Comparison of ENCODE assay signal across 10 cellular contexts in the genomic region with DNA sequence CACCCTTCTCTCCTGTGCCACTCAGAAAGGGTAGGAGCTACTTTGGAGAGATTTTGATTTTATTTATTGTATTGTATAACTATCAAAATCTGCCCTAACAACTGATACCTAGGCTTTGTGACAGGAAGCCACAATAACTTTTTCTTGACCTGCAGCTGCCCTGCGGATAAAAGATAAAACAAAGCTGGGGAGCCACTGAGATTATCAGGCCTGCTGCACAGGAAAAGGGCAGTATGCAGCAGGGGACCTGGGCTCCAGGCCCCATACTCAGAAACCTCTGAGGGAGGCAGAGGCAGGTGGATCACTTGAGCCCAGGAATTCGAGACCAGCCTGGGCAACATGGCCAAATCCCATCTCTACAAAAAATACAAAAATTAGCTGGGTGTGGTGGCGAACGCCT. TPM values are rescaled to one million over a fixed set of nuclear protein-coding genes. Genes with fewer than 3 reads are reported as not detected.
A peak's percentile ranks its signal among the peaks of the same experiment; 100 is the strongest.
DNase-seq lines count a peak whose midpoint lies in the region; ATAC-seq and TF ChIP-seq lines count a peak whose summit lies in the region.
"Had no signal": no experiment of that assay in that cellular context is flagged by ENCODE, and none has a peak within 500 bp of the region (broad histone marks: within the 10 kb centered on the region; RNA-seq: fewer than 3 reads in every experiment).

No MANE protein-coding gene starts in this region.

- ATAC-seq in lower lobe of right lung, result no peak

- intact Hi-C loops in adrenal gland (cut with DNase I), result no loop called here
- intact Hi-C loops in lower lobe of right lung (cut with DNase I), result no loop called here

- TF ChIP-seq CTCF in adrenal gland (IDR thresholded peaks at IDR 0.05), result no peak
- no peak for TF ChIP-seq CTCF in lower lobe of right lung (IDR thresholded peaks at IDR 0.05)

- CTCF ChIA-PET in HEK293T (lab: Yijun Ruan, JAX), result no interaction called here

- peaks cover 16% of the 10 kb centered on the region for H3K27me3 Mint-ChIP-seq in T-helper 2 cell treated with Interferon-gamma antibody and Interleukin-4, amounts not matched to agents 5 μg/mL and 100 μg/mL, for 36 hours (ENCODE audit: low read depth)

- H3K27ac ChIP-seq in adrenal gland (peak overlapping the region; percentile 93 to 96 (median 95)), lower lobe of right lung (peak overlapping the region; percentile 95), subcutaneous abdominal adipose tissue (ENCODE audit: low read depth, low read length) (peak overlapping the region; percentile 94)

- no peaks in the 10 kb centered on the region for H3K9me3 ChIP-seq in adrenal gland (replicated peaks in 1 of 3)
- no peaks in the 10 kb centered on the region for H3K9me3 ChIP-seq in lower lobe of right lung
- no peaks in the 10 kb centered on the region for H3K9me3 ChIP-seq in subcutaneous abdominal adipose tissue (ENCODE audit: control insufficient read depth in 5 of 5, low read length in 5 of 5)

- H3K36me3 ChIP-seq in adrenal gland (replicated peaks in 1 of 2) (no peaks in the 10 kb centered on the region), lower lobe of right lung (peaks cover under 1% of the 10 kb centered on the region), subcutaneous abdominal adipose tissue (ENCODE audit: control insufficient read depth in 5 of 5, insufficient read depth in 5 of 5, low read length in 5 of 5) (peaks cover 0 to 10% (median 0%) of the 10 kb centered on the region in 5 donors)

- peak overlapping the region in 2 of 5 donors; percentile 58 to 89 for H3K9ac ChIP-seq in subcutaneous abdominal adipose tissue (ENCODE audit: low read length in 5 of 5)

- no peaks in the 10 kb centered on the region for H3K9me3 Mint-ChIP-seq in T-helper 2 cell treated with Interferon-gamma antibody and Interleukin-4, amounts not matched to agents 5 μg/mL and 100 μg/mL, for 36 hours

- peaks cover 20% of the 10 kb centered on the region for H3K4me1 Mint-ChIP-seq in T-helper 2 cell treated with Interferon-gamma antibody and Interleukin-4, amounts not matched to agents 5 μg/mL and 100 μg/mL, for 36 hours (ENCODE audit: low read depth)

- peak overlapping the region; percentile 65 for H3K27ac Mint-ChIP-seq in T-helper 2 cell treated with Interferon-gamma antibody and Interleukin-4, amounts not matched to agents 5 μg/mL and 100 μg/mL, for 36 hours

- no peak for TF ChIP-seq POLR2A in adrenal gland (IDR thresholded peaks at IDR 0.05)

- POLR2A ChIA-PET in HEK293T (lab: Yijun Ruan, JAX), result interaction anchor here (0.8 to 2.2 kb wide), 6 partner anchors 9 to 138 kb away, joined by 4 to 10 read pairs (median 5); a partner anchor contains a TSS

- H3K4me1 ChIP-seq in adrenal gland (replicated peaks in 1 of 2) (peaks cover 31 to 36% of the 10 kb centered on the region in 2 donors), lower lobe of right lung (peaks cover 46% of the 10 kb centered on the region), subcutaneous abdominal adipose tissue (ENCODE audit: control insufficient read depth in 5 of 5, insufficient read depth in 5 of 5, low read length in 5 of 5) (peaks cover 7 to 63% (median 52%) of the 10 kb centered on the region in 5 donors)

- H3K4me3 ChIP-seq in adrenal gland (peak overlapping the region in 2 of 4 donors; percentile 53 to 79), lower lobe of right lung (peak overlapping the region; percentile 84), subcutaneous abdominal adipose tissue (ENCODE audit: low read depth in 1 of 5, low read length in 5 of 5) (peak overlapping the region in 2 of 5 donors; percentile 71 to 72)

- no peaks in the 10 kb centered on the region for H3K36me3 Mint-ChIP-seq in T-helper 2 cell treated with Interferon-gamma antibody and Interleukin-4, amounts not matched to agents 5 μg/mL and 100 μg/mL, for 36 hours (ENCODE audit: low read depth)

- 79 to 91% (median 89%) methylated on average over 4 of the region's 4 CpGs for WGBS in adrenal gland, 4 donors

- no peak for DNase-seq in T-helper 2 cell treated with Interferon-gamma antibody and Interleukin-4, amounts not matched to agents 5 μg/mL and 100 μg/mL, for 36 hours (ENCODE audit: low spot score)
- DNase-seq in T-helper 2 cell, result no peak
- no peak for DNase-seq in adrenal gland
- no peak for DNase-seq in lower lobe of right lung
- DNase-seq in HEK293T (ENCODE audit: extremely low spot score), result no peak
- no peak for DNase-seq in stimulated activated CD4-positive, alpha-beta T cell treated with anti-CD3 and anti-CD28 coated beads, Interleukin-15, amount 100 ng/mL, for 24 hours
- no peak for DNase-seq in NCI-H1105 (lab: John Stamatoyannopoulos, UW)
- DNase-seq: NCI-H526 treated with DMSO at 0.1 percent for 48 hours; stimulated activated CD4-positive, alpha-beta T cell treated with anti-CD3 and anti-CD28 coated beads, Interleukin-1b, Interleukin-23, amount 100 ng/mL, for 48 hours had no signal

- no peaks in the 10 kb centered on the region for H3K27me3 ChIP-seq in adrenal gland
- no peaks in the 10 kb centered on the region for H3K27me3 ChIP-seq in lower lobe of right lung (ENCODE audit: low read depth)
- H3K27me3 ChIP-seq in subcutaneous abdominal adipose tissue (ENCODE audit: control insufficient read depth in 5 of 5, insufficient read depth in 4 of 5, low read length in 5 of 5), result no peaks in the 10 kb centered on the region

- peak overlapping the region; percentile 88 for H3K4me3 Mint-ChIP-seq in T-helper 2 cell treated with Interferon-gamma antibody and Interleukin-4, amounts not matched to agents 5 μg/mL and 100 μg/mL, for 36 hours

TF ChIP-seq in HEK293T, 16 proteins besides CTCF, POLR2A, EP300 and RAD21:
- TF ChIP-seq SP1 (IDR thresholded peaks at IDR 0.05) (no peak), FOXM1 (IDR thresholded peaks at IDR 0.05; ENCODE audit: borderline replicate concordance) (no peak), ARNT (IDR thresholded peaks at IDR 0.05) (no peak), CTBP1 (IDR thresholded peaks at IDR 0.05; ENCODE audit: borderline replicate concordance) (no peak), FOXA1 (IDR thresholded peaks at IDR 0.05) (no peak)
- TF ChIP-seq, protein P1, sequence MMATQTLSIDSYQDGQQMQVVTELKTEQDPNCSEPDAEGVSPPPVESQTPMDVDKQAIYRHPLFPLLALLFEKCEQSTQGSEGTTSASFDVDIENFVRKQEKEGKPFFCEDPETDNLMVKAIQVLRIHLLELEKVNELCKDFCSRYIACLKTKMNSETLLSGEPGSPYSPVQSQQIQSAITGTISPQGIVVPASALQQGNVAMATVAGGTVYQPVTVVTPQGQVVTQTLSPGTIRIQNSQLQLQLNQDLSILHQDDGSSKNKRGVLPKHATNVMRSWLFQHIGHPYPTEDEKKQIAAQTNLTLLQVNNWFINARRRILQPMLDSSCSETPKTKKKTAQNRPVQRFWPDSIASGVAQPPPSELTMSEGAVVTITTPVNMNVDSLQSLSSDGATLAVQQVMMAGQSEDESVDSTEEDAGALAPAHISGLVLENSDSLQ (IDR thresholded peaks at IDR 0.05), result no peak

RNA-seq across cellular contexts. Expression of a gene that starts 1.0 kb away (rescaled TPM):
- total RNA-seq in adrenal gland (100 to 1,000 TPM in 3 of 8 donors, 10 to 100 TPM in 5; 61.6 to 183 (median 97.8) TPM), lower lobe of right lung (24.1 TPM)
- polyA plus RNA-seq in adrenal gland, result 10 to 100 TPM; 35.1 to 66.3 (median 43.9) TPM

RNA-seq across cellular contexts. Expression of a gene that starts 5.5 kb away (rescaled TPM):
- total RNA-seq in adrenal gland (1 to 10 TPM in 6 of 8 donors, not detected in 2; 1.4 to 8.4 (median 2.5) TPM), lower lobe of right lung (not detected)
- 10 to 100 TPM in 1 of 3 donors, 1 to 10 TPM in 2; 4.3 to 16.9 (median 8.2) TPM for polyA plus RNA-seq in adrenal gland

RNA-seq across cellular contexts. Expression of a gene that starts 20.2 kb away (rescaled TPM):
- total RNA-seq in adrenal gland, result 1 to 10 TPM in 7 of 8 donors, under 1 TPM in 1; 0.79 to 3.6 (median 2.2) TPM
- 1 to 10 TPM; 3.8 to 4.9 (median 4.7) TPM for polyA plus RNA-seq in adrenal gland
- 3.5 TPM for total RNA-seq in lower lobe of right lung

RNA-seq across cellular contexts. Expression of a gene that starts 24.6 kb away (rescaled TPM):
- total RNA-seq in adrenal gland (100 to 1,000 TPM in 1 of 8 donors, 10 to 100 TPM in 7; 34.6 to 134 (median 62.5) TPM), lower lobe of right lung (25.6 TPM)
- 10 to 100 TPM; 33.7 to 78.8 (median 49.3) TPM for polyA plus RNA-seq in adrenal gland

RNA-seq across cellular contexts. Expression of a gene that starts 24.8 kb away (rescaled TPM):
- total RNA-seq in adrenal gland, result 1 to 10 TPM; 3.7 to 9.3 (median 6.3) TPM
- 1 to 10 TPM; 2.9 to 4.2 (median 3.1) TPM for polyA plus RNA-seq in adrenal gland
- 3.0 TPM for total RNA-seq in lower lobe of right lung
